Comparison of ENCODE assay signal across 8 cellular contexts in the genomic region with DNA sequence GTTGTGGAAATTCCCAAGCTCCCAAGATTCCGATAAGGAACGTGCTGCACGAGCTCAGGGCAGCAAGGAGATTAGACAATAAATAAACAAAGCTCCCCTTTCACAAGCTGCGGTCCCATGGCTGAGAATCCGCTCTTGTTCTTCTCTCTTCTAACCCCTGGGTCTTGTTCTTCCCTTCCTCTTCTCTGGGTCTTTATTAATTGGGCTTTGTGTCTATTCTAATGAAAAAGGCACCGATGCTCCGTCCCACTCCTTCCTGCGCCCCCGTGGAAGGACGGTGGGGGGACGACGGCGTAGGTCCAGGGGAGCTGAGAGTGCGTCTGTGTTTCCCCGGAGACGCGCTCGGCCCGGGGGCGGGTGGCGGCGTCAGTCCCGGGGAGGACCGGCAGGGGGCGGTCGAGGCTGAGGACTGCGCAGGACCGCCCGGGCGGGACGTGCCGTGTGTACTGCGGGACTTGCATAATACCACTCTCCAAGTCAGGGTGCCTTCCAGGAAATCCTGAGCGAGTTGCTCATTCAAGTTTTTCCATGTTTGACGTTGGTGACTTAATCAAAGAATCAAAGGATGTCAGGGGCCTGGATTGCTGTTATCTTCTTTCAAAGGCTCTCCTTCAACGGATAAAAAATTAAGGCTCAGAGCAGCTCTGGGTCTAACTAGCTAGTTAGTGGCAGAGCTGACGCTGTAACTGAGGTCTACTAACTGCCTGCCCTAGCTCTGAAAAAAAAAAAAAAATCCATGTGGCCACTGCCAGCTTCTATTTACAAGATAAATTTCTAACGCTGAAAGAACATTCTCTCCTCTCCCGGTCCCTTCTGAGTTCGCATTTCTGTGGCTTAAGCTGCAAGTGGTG.
DNase-seq lines count a peak whose midpoint lies in the region; ATAC-seq and TF ChIP-seq lines count a peak whose summit lies in the region.

No MANE protein-coding gene starts in this region.

- DNase-seq in COR-L47 (lab: John Stamatoyannopoulos, UW) = peak; percentile 41
- peak; percentile 87 to 88 for DNase-seq in HL-60 (ENCODE audit: low read depth in 1 of 2, low spot score in 1 of 2)
- peak; percentile 72 for DNase-seq in RWPE2 (ENCODE audit: low spot score)
- DNase-seq in activated gamma-delta T cell (lab: John Stamatoyannopoulos, UW) = peak; percentile 33
- DNase-seq in foreskin melanocyte = peak; percentile 95
- DNase-seq in stomach = peak; percentile 90

- H3K27ac ChIP-seq in HL-60 (replicated peaks) (peak overlapping the region; percentile 39), RWPE2 (ENCODE audit: poor library complexity, severe bottlenecking) (peak overlapping the region; percentile 39), stomach (peak overlapping the region; percentile 61 to 84 (median 74))

- TF ChIP-seq EP300 in stomach (IDR thresholded peaks at IDR 0.05) = no peak

- TF ChIP-seq CTCF in HL-60 (IDR thresholded peaks at IDR 0.05; ENCODE audit: insufficient read depth, low read length) (peak; percentile 92), RWPE2 (IDR thresholded peaks at IDR 0.05; ENCODE audit: poor library complexity, severe bottlenecking) (peak; percentile 97), stomach (IDR thresholded peaks at IDR 0.05) (peak in 6 of 7 experiments; percentile 79 to 98 (median 97))

- intact Hi-C loops in stomach (cut with DNase I; ENCODE audit: low total_unique reads) = no loop called here

- H3K4me1 ChIP-seq in RWPE2 (ENCODE audit: insufficient read depth, poor library complexity, severe bottlenecking) (peaks cover 15% of the 10 kb centered on the region), neuron (ENCODE audit: insufficient read depth, low read length) (peaks cover 7% of the 10 kb centered on the region), stomach (peaks cover 25 to 42% (median 32%) of the 10 kb centered on the region in 4 donors)

- H3K27me3 ChIP-seq in HL-60 (ENCODE audit: insufficient read depth, poor library complexity, severe bottlenecking) (no peaks in the 10 kb centered on the region), RWPE2 (ENCODE audit: insufficient read depth, poor library complexity, severe bottlenecking) (no peaks in the 10 kb centered on the region), neuron (ENCODE audit: insufficient read depth, low read length) (no peaks in the 10 kb centered on the region), stomach (no peaks in the 10 kb centered on the region)

- ATAC-seq in GM19467 (IDR thresholded peaks at IDR 0.05; ENCODE audit: unreplicated experiment) (peak; percentile 96), RWPE2 (ENCODE audit: low read depth) (peak; percentile 94)

- H3K9me3 ChIP-seq in RWPE2 (ENCODE audit: severe bottlenecking) (no peaks in the 10 kb centered on the region), neuron (ENCODE audit: low read length) (no peaks in the 10 kb centered on the region), stomach (no peaks in the 10 kb centered on the region)

- 1 to 3% (median 2%) methylated on average over 38 to 40 of the region's 40 CpGs for WGBS in stomach, 5 donors

- H2AFZ ChIP-seq in neuron (ENCODE audit: low read depth, low read length) = peak overlapping the region; percentile 80

- TF ChIP-seq POLR2A in stomach (IDR thresholded peaks at IDR 0.05) = no peak

- H3K4me3 ChIP-seq in HL-60 (replicated peaks; ENCODE audit: insufficient read depth, low read length) (peak overlapping the region; percentile 16), RWPE2 (ENCODE audit: severe bottlenecking) (peak overlapping the region; percentile 7), neuron (ENCODE audit: low read length) (peak overlapping the region; percentile 45), stomach (peak overlapping the region; percentile 24 to 36 (median 32))

- H3K36me3 ChIP-seq in RWPE2 (ENCODE audit: low read depth) = no peaks in the 10 kb centered on the region
- no peaks in the 10 kb centered on the region for H3K36me3 ChIP-seq in neuron (ENCODE audit: insufficient read depth, low read length)
- H3K36me3 ChIP-seq in stomach = no peaks in the 10 kb centered on the region

Comparison
In these comparisons a context has a peak if more than half of its experiments do, and no peak if none do; other contexts are left out.
1. Peak in every context shown above with its lines: DNase-seq, ATAC-seq, H3K4me3 ChIP-seq and H3K27ac ChIP-seq.
2. DNase-seq: peak in every context shown above with its lines; median percentile 95 in foreskin melanocyte; 90 in stomach; 88 in HL-60; 72 in RWPE2; 41 in COR-L47; 33 in activated gamma-delta T cell.